Comparison of ENCODE assay signal across 22 cellular contexts in genomic region chr10:64881257-64881656, GRCh38.
A peak's percentile ranks its signal among the peaks of the same experiment; 100 is the strongest.
DNase-seq lines count a peak whose midpoint lies in the region; FAIRE-seq and TF ChIP-seq lines count a peak whose summit lies in the region.
"Had no signal": no experiment of that assay in that cellular context is flagged by ENCODE, and none has a peak within 500 bp of the region (broad histone marks: within the 10 kb centered on the region; RNA-seq: fewer than 3 reads in every experiment).

No MANE protein-coding gene starts in this region.

- intact Hi-C loops in adrenal gland (cut with DNase I) = no loop called here

- TF ChIP-seq POLR2A in adrenal gland (IDR thresholded peaks at IDR 0.05) = no peak

- TF ChIP-seq RAD21 in SK-N-SH (IDR thresholded peaks at IDR 0.05; ENCODE audit: low read length) = no peak

- DNase-seq in NCI-H2171 treated with DMSO at 0.1 percent for 48 hours (lab: John Stamatoyannopoulos, UW) (peak; percentile 27), NCI-H2171 (lab: John Stamatoyannopoulos, UW) (no peak), Karpas-422 (no peak), SK-N-SH (peak; percentile 2), AG08395 (ENCODE audit: low spot score) (no peak), adrenal gland (no peak)
- DNase-seq: BE2C; C1 segment of cervical spinal cord; Caco-2; Calu3; CD4-positive, alpha-beta memory T cell; CD4-positive, CD25-positive, alpha-beta regulatory T cell; DMS79 treated with DMSO at 0.1 percent for 48 hours; GF-D8 had no signal

- H3K27ac ChIP-seq in Karpas-422 (ENCODE audit: low read length) (peak overlapping the region; percentile 93), SK-N-SH (ENCODE audit: low read depth in 2 of 2, low read length in 1 of 2) (no peak overlapping the region), adrenal gland (no peak overlapping the region)
- H3K27ac ChIP-seq: 22Rv1, A549, BLaER1 had no signal

- H3K4me2 ChIP-seq in Karpas-422 (ENCODE audit: low read depth, low read length, poor library complexity, severe bottlenecking) (peak overlapping the region; percentile 57), SK-N-SH (no peak overlapping the region)
- H3K4me2 ChIP-seq: A549, BLaER1 had no signal

- TF ChIP-seq CTCF in SK-N-SH (IDR thresholded peaks at IDR 0.05) = no peak
- no peak for TF ChIP-seq CTCF in adrenal gland (IDR thresholded peaks at IDR 0.05)

- H4K20me1 ChIP-seq in Karpas-422 (ENCODE audit: insufficient read depth, low read depth, low read length) = no peaks in the 10 kb centered on the region
- H4K20me1 ChIP-seq in SK-N-SH (ENCODE audit: insufficient read depth) = no peaks in the 10 kb centered on the region
- H4K20me1 ChIP-seq: BLaER1 had no signal

- H3K36me3 ChIP-seq in Karpas-422 (ENCODE audit: insufficient read depth, low read length) (no peaks in the 10 kb centered on the region), SK-N-SH (replicated peaks in 1 of 2; ENCODE audit: control insufficient read depth in 1 of 2, insufficient read depth in 2 of 2, low read length in 1 of 2) (no peaks in the 10 kb centered on the region), adrenal gland (replicated peaks in 1 of 2) (no peaks in the 10 kb centered on the region)
- H3K36me3 ChIP-seq: BE2C, BLaER1 had no signal

- H3K9me2 ChIP-seq in Karpas-422 (replicated peaks; ENCODE audit: insufficient read depth, low read length) (no peaks in the 10 kb centered on the region), SK-N-SH (no peaks in the 10 kb centered on the region)

- H3F3A ChIP-seq in SK-N-SH (replicated peaks; ENCODE audit: insufficient read depth) = no peaks in the 10 kb centered on the region

- POLR2A ChIA-PET in SK-N-SH (lab: Yijun Ruan, JAX) = no interaction called here

- peaks cover 46% of the 10 kb centered on the region for H3K4me1 ChIP-seq in Karpas-422 (ENCODE audit: low read length)
- H3K4me1 ChIP-seq in SK-N-SH (ENCODE audit: control insufficient read depth in 1 of 2, insufficient read depth in 2 of 2, low read depth in 1 of 2, low read length in 1 of 2) = no peaks in the 10 kb centered on the region
- H3K4me1 ChIP-seq in adrenal gland (replicated peaks in 1 of 2) = no peaks in the 10 kb centered on the region
- H3K4me1 ChIP-seq: A549, BE2C, BLaER1, Caco-2 had no signal

- H3K4me3 ChIP-seq in Karpas-422 (ENCODE audit: low read length) (peak overlapping the region; percentile 33), SK-N-SH (ENCODE audit: low read depth in 2 of 2, low read length in 1 of 2) (no peak overlapping the region), adrenal gland (no peak overlapping the region)
- H3K4me3 ChIP-seq: A549, BLaER1 had no signal

- no peaks in the 10 kb centered on the region for H3K27me3 ChIP-seq in Karpas-422 (ENCODE audit: low read length)
- H3K27me3 ChIP-seq in SK-N-SH (ENCODE audit: insufficient read depth) = no peaks in the 10 kb centered on the region
- H3K27me3 ChIP-seq in adrenal gland = no peaks in the 10 kb centered on the region
- H3K27me3 ChIP-seq: BE2C, BLaER1 had no signal

- H3K9ac ChIP-seq in Karpas-422 (ENCODE audit: low read length) = peak overlapping the region; percentile 41; the same call in 1 of the 2 replicates
- no peak overlapping the region for H3K9ac ChIP-seq in SK-N-SH
- H3K9ac ChIP-seq: BLaER1 had no signal

- CTCF ChIA-PET in SK-N-SH (lab: Yijun Ruan, JAX) = no interaction called here

- H3K79me2 ChIP-seq in Karpas-422 (ENCODE audit: low read length) (no peaks in the 10 kb centered on the region), SK-N-SH (ENCODE audit: insufficient read depth) (no peaks in the 10 kb centered on the region)

- peak in 1 of 2 experiments; percentile 23; a peak in 1 of 4 replicates for TF ChIP-seq EP300 in SK-N-SH (IDR thresholded peaks at IDR 0.05; ENCODE audit: borderline replicate concordance in 1 of 2, low read depth in 1 of 2, low read length in 1 of 2)

- FAIRE-seq in colon (lab: Jason Lieb, UNC) = peak; percentile 5
- FAIRE-seq: A549, D721Med, G401.6, GM12891, GM19239 had no signal

- no peaks in the 10 kb centered on the region for H3K9me3 ChIP-seq in Karpas-422 (ENCODE audit: low read length)
- no peaks in the 10 kb centered on the region for H3K9me3 ChIP-seq in SK-N-SH
- H3K9me3 ChIP-seq in adrenal gland (replicated peaks in 1 of 3) = no peaks in the 10 kb centered on the region
- H3K9me3 ChIP-seq: A549, BE2C, BLaER1, Caco-2 had no signal

- H2AFZ ChIP-seq in Karpas-422 (ENCODE audit: low read length) (no peak overlapping the region), SK-N-SH (ENCODE audit: low read depth) (no peak overlapping the region)

TF ChIP-seq in SK-N-SH, 30 proteins besides CTCF, POLR2A, EP300 and RAD21:
- TF ChIP-seq YY1 (IDR thresholded peaks at IDR 0.05; ENCODE audit: low read depth) = no peak

Comparison
In these comparisons a context has a peak if more than half of its experiments do, and no peak if none do; other contexts are left out.
1. DNase-seq: peak in NCI-H2171 treated with DMSO at 0.1 percent for 48 hours (single experiment) and SK-N-SH (single experiment); none in NCI-H2171 (single experiment), Karpas-422 (single experiment), AG08395 (single experiment) and adrenal gland (0 of 7).